ENCODE assay signal across 8 cellular contexts in genomic region chr1:86914635-86914997, GRCh38. TPM values are rescaled to one million over a fixed set of nuclear protein-coding genes. Genes with fewer than 3 reads are reported as not detected.
DNase-seq lines count a peak whose midpoint lies in the region; ATAC-seq and TF ChIP-seq lines count a peak whose summit lies in the region.

Gene HS2ST1 (plus strand): TSS chr1:86914635.

- no peaks in the 10 kb centered on the region for H3K36me3 ChIP-seq in GM23248 (ENCODE audit: low read depth)
- H3K36me3 ChIP-seq in right atrium auricular region = no peaks in the 10 kb centered on the region
- H3K36me3 ChIP-seq in skeletal muscle satellite cell (ENCODE audit: insufficient read depth, low read length) = peaks cover 6% of the 10 kb centered on the region

- H2AFZ ChIP-seq in GM23248 = peak within 1 kb of the TSS; percentile 94

- H4K20me1 ChIP-seq in GM23248 (ENCODE audit: insufficient read depth) = peaks cover 11% of the 10 kb centered on the region; the same call in 1 of the 2 replicates

- peak within 1 kb of the TSS; percentile 93 for H3K4me3 ChIP-seq in GM23248
- peak within 1 kb of the TSS; percentile 99 for H3K4me3 ChIP-seq in WI38 (ENCODE audit: low read depth, low read length)
- peak within 1 kb of the TSS; percentile 90 to 95 for H3K4me3 ChIP-seq in right atrium auricular region
- peak within 1 kb of the TSS; percentile 98 for H3K4me3 ChIP-seq in skeletal muscle satellite cell (ENCODE audit: low read length)

- no peaks in the 10 kb centered on the region for H3K9me2 ChIP-seq in GM23248 (ENCODE audit: insufficient read depth)

- H3F3A ChIP-seq in GM23248 (ENCODE audit: insufficient read depth) = peaks cover 5% of the 10 kb centered on the region; the same call in 1 of the 2 replicates

- H3K4me2 ChIP-seq in GM23248 (ENCODE audit: unreplicated experiment) = peak within 1 kb of the TSS; percentile 98
- H3K4me2 ChIP-seq in skeletal muscle satellite cell (ENCODE audit: low read length) = peak within 1 kb of the TSS; percentile 97

- 0 to 2% methylated on average over 14 to 40 of the region's 41 CpGs for WGBS in GM23248 (ENCODE audit: low coverage in 1 of 2, low lambda C conversion rate in 2 of 2, missing lambda C conversion rate in 2 of 2), 2 experiments

- H3K27ac ChIP-seq in GM23248 = peak within 1 kb of the TSS; percentile 96
- H3K27ac ChIP-seq in right atrium auricular region = peak within 1 kb of the TSS; percentile 90 to 92

- TF ChIP-seq CTCF in WI38 (IDR thresholded peaks at IDR 0.05; ENCODE audit: low read depth, low read length) (no peak), right atrium auricular region (IDR thresholded peaks at IDR 0.05) (no peak)

- DNase-seq in GM23248 = no peak
- DNase-seq in right atrium auricular region (ENCODE audit: low spot score) = no peak
- no peak for DNase-seq in RPMI8226
- no peak for DNase-seq in DMS 273 treated with DMSO at 0.1 percent for 48 hours (lab: John Stamatoyannopoulos, UW)
- no peak for DNase-seq in T-helper 9 cell

- H3K4me1 ChIP-seq in GM23248 (ENCODE audit: insufficient read depth) (peaks cover 21% of the 10 kb centered on the region), right atrium auricular region (peaks cover 0 to 29% of the 10 kb centered on the region in 2 donors), skeletal muscle satellite cell (ENCODE audit: control insufficient read depth, insufficient read depth, low read length) (peaks cover 15% of the 10 kb centered on the region)

- H3K9ac ChIP-seq in GM23248 = peak within 1 kb of the TSS; percentile 99
- H3K9ac ChIP-seq in skeletal muscle satellite cell (ENCODE audit: low read depth, low read length) = peak within 1 kb of the TSS; percentile 98

- ATAC-seq in GM21360 (IDR thresholded peaks at IDR 0.05; ENCODE audit: unreplicated experiment) = no peak

- H3K9me3 ChIP-seq in GM23248 (ENCODE audit: low read depth) (no peaks in the 10 kb centered on the region), right atrium auricular region (no peaks in the 10 kb centered on the region), skeletal muscle satellite cell (replicated peaks; ENCODE audit: low read length) (no peaks in the 10 kb centered on the region)

- H3K27me3 ChIP-seq in GM23248 (replicated peaks; ENCODE audit: insufficient read depth) (no peaks in the 10 kb centered on the region), right atrium auricular region (no peaks in the 10 kb centered on the region), skeletal muscle satellite cell (ENCODE audit: control insufficient read depth, insufficient read depth, low read length) (no peaks in the 10 kb centered on the region)

- in situ Hi-C loops in GM23248 (cut with MboI) = loop anchor here (5.0 kb wide), 1 partner anchor 67 kb away; no protein-coding TSS in a partner anchor

- peaks cover 82% of the 10 kb centered on the region for H3K79me2 ChIP-seq in GM23248 (ENCODE audit: insufficient read depth)

RNA-seq across cellular contexts. Expression of gene HS2ST1, which starts in this region (rescaled TPM):
- total RNA-seq in GM23248 (2014; rRNA removed; shearing (Covaris generic)) = 13.5 and 15.2 TPM in 2 replicates
- 10.1 TPM in 2 replicates for polyA plus RNA-seq in GM23248 (2016; fragmentation: Nextera tagmentation; extraction: Ambion mirVana)
- total RNA-seq in right atrium auricular region = 1 to 10 TPM; 7.7 TPM
- total RNA-seq in skeletal muscle satellite cell (2012; rRNA removed) = 18.8 and 28.6 TPM in 2 replicates
